Comparison of ENCODE assay signal across 19 cellular contexts in the genomic region with DNA sequence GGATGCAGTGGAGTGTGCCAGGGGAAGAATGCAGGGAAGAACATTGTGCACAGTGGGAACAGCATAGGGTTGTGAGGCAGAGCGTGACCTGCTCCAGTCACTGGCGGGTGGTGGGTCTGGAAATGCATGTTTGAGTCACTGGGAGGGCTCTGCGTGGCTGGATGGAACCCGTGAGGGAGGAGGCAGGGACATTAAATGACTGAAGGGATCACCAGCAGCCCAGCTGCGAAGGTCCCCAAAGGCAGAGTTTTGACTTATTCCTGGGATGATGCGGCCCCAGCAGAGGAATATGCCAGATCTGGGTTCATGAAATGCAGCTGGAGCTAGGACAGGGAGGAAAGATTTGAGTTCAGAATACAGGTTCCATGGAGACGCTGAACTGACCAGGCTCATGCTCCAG.
"Had no signal": no experiment of that assay in that cellular context is flagged by ENCODE, and none has a peak within 500 bp of the region (broad histone marks: within the 10 kb centered on the region; RNA-seq: fewer than 3 reads in every experiment).

No MANE protein-coding gene starts in this region.

- H3K9me3 ChIP-seq: body of pancreas, neutrophil, upper lobe of left lung had no signal

- H3K27ac Mint-ChIP-seq: activated naive CD8-positive, alpha-beta T cell; activated T-cell treated with anti-CD3 and anti-CD28 coated beads, Interleukin-2, amount 50 U/mL, for 72 hours; memory B cell; naive thymus-derived CD4-positive, alpha-beta T cell had no signal

- H3K4me3 ChIP-seq: body of pancreas, upper lobe of left lung had no signal

- ATAC-seq: activated T-cell treated with anti-CD3 and anti-CD28 coated beads, Interleukin-2, amount 50 U/mL, for 72 hours; body of pancreas; foreskin keratinocyte; left ventricle myocardium superior; naive thymus-derived CD4-positive, alpha-beta T cell; stimulated activated naive CD8-positive, alpha-beta T cell treated with anti-CD3 and anti-CD28 coated beads, Interleukin-15, amount 100 ng/mL, for 72 hours had no signal

- H3K36me3 Mint-ChIP-seq: activated naive CD8-positive, alpha-beta T cell; memory B cell had no signal

- H3K4me1 ChIP-seq: foreskin keratinocyte had no signal

- H3K4me3 Mint-ChIP-seq: activated naive CD8-positive, alpha-beta T cell; activated T-cell treated with anti-CD3 and anti-CD28 coated beads, Interleukin-2, amount 50 U/mL, for 72 hours; memory B cell; naive thymus-derived CD4-positive, alpha-beta T cell; stimulated activated naive CD8-positive, alpha-beta T cell treated with anti-CD3 and anti-CD28 coated beads, Interleukin-15, amount 100 ng/mL, for 72 hours had no signal

- H3K27ac ChIP-seq: body of pancreas, foreskin keratinocyte, neutrophil, parathyroid adenoma, upper lobe of left lung, VCaP had no signal

- H3K9ac ChIP-seq: parathyroid adenoma had no signal

- H3K36me3 ChIP-seq: neutrophil, upper lobe of left lung had no signal

- H2AFZ ChIP-seq: parathyroid adenoma had no signal

- H3K27me3 ChIP-seq: upper lobe of left lung had no signal

- H3K9me3 Mint-ChIP-seq: activated T-cell treated with anti-CD3 and anti-CD28 coated beads, Interleukin-2, amount 50 U/mL, for 72 hours; memory B cell; stimulated activated naive CD8-positive, alpha-beta T cell treated with anti-CD3 and anti-CD28 coated beads, Interleukin-15, amount 100 ng/mL, for 72 hours had no signal

- DNase-seq: activated CD4-positive, CD25-positive, alpha-beta regulatory T cell treated with anti-CD3 and anti-CD28 coated beads, Interleukin-2, amount 50 U/mL, for 72 hours; activated gamma-delta T cell treated with Interleukin-2 at 50 U/mL for 16 hours; activated T-cell treated with anti-CD3 and anti-CD28 coated beads, Interleukin-2, amount 50 U/mL, for 72 hours; amygdala; foreskin keratinocyte; kidney glomerular epithelial cell; left ventricle myocardium superior; naive thymus-derived CD4-positive, alpha-beta T cell; stimulated activated CD4-positive, alpha-beta T cell treated with anti-CD3 and anti-CD28 coated beads, Interleukin-15, amount 100 ng/mL, for 24 hours; stimulated activated CD4-positive, alpha-beta T cell treated with anti-CD3 and anti-CD28 coated beads, Interleukin-2, amount 100 ng/mL, for 48 hours; stimulated activated naive CD8-positive, alpha-beta T cell treated with anti-CD3 and anti-CD28 coated beads, Interleukin-15, amount 100 ng/mL, for 72 hours; SW 1271 had no signal
